ENCODE assay signal across 1 cellular context in genomic region chr11:94153320-94153719, GRCh38.
TF ChIP-seq lines count a peak whose summit lies in the region.

No MANE protein-coding gene starts in this region.

TF ChIP-seq in HepG2, 621 proteins besides CTCF, POLR2A, EP300 and RAD21 (continued from another document and continues in another):
- TF ChIP-seq ZBTB40 (IDR thresholded peaks at IDR 0.05) (no peak), ZBTB40 (CRISPR knock-in tag; IDR thresholded peaks at IDR 0.05) (no peak), GPN1 (CRISPR knock-in tag; IDR thresholded peaks at IDR 0.05; ENCODE audit: borderline replicate concordance) (no peak), MATR3 (CRISPR knock-in tag; IDR thresholded peaks at IDR 0.05) (no peak), AFF4 (CRISPR knock-in tag; IDR thresholded peaks at IDR 0.05) (no peak), SKI (IDR thresholded peaks at IDR 0.05; ENCODE audit: partially characterized antibody) (no peak), STAG1 (CRISPR knock-in tag; IDR thresholded peaks at IDR 0.05) (no peak), IRF9 (CRISPR knock-in tag; IDR thresholded peaks at IDR 0.05; ENCODE audit: borderline replicate concordance) (no peak), GABPB1 (CRISPR knock-in tag; IDR thresholded peaks at IDR 0.05) (no peak), RAD51 (IDR thresholded peaks at IDR 0.05; ENCODE audit: borderline replicate concordance) (no peak), TRIM24 (CRISPR knock-in tag; IDR thresholded peaks at IDR 0.05) (no peak), ZNF543 (CRISPR knock-in tag; IDR thresholded peaks at IDR 0.05) (no peak), ZNF614 (CRISPR knock-in tag; IDR thresholded peaks at IDR 0.05; ENCODE audit: borderline replicate concordance) (no peak), KLF16 (CRISPR knock-in tag; IDR thresholded peaks at IDR 0.05) (no peak), NAIF1 (CRISPR knock-in tag; IDR thresholded peaks at IDR 0.05; ENCODE audit: borderline replicate concordance) (no peak), TFE3 (CRISPR knock-in tag; IDR thresholded peaks at IDR 0.05) (peak; percentile 53; the same call in 1 of the 2 replicates), ZNF713 (CRISPR knock-in tag; IDR thresholded peaks at IDR 0.05) (no peak), JDP2 (CRISPR knock-in tag; IDR thresholded peaks at IDR 0.05; ENCODE audit: borderline replicate concordance) (no peak), MXD3 (CRISPR knock-in tag; IDR thresholded peaks at IDR 0.05) (no peak), CAMTA2 (CRISPR knock-in tag; IDR thresholded peaks at IDR 0.05; ENCODE audit: borderline replicate concordance) (no peak), ZNF296 (CRISPR knock-in tag; conservative IDR thresholded peaks at IDR 0.05) (no peak), ZNF567 (CRISPR knock-in tag; IDR thresholded peaks at IDR 0.05; ENCODE audit: borderline replicate concordance) (no peak), ZNF124 (CRISPR knock-in tag; IDR thresholded peaks at IDR 0.05) (no peak), KMT2B (CRISPR knock-in tag; IDR thresholded peaks at IDR 0.05) (no peak), PRDM15 (CRISPR knock-in tag; IDR thresholded peaks at IDR 0.05) (no peak), ZNF20 (CRISPR knock-in tag; IDR thresholded peaks at IDR 0.05) (no peak), MYPOP (CRISPR knock-in tag; IDR thresholded peaks at IDR 0.05) (no peak), ESRRA (CRISPR knock-in tag; IDR thresholded peaks at IDR 0.05; ENCODE audit: low read depth) (no peak), NFAT5 (CRISPR knock-in tag; IDR thresholded peaks at IDR 0.05) (no peak), ZBTB21 (CRISPR knock-in tag; IDR thresholded peaks at IDR 0.05) (no peak)
